In genomic region chr1:85289207-85289847, GRCh38 we compare ENCODE assay signal across 10 cellular contexts. TPM values are rescaled to one million over a fixed set of nuclear protein-coding genes. Genes with fewer than 3 reads are reported as not detected.
DNase-seq lines count a peak whose midpoint lies in the region; ATAC-seq and TF ChIP-seq lines count a peak whose summit lies in the region.
"Had no signal": no experiment of that assay in that cellular context is flagged by ENCODE, and none has a peak within 500 bp of the region (broad histone marks: within the 10 kb centered on the region; RNA-seq: fewer than 3 reads in every experiment).

No MANE protein-coding gene starts in this region.

- H2AFZ ChIP-seq in mammary epithelial cell (ENCODE audit: low read depth, low read length) = no peak overlapping the region

- peaks cover 52% of the 10 kb centered on the region for H3K4me1 ChIP-seq in mammary epithelial cell (ENCODE audit: insufficient read depth, low read length)

- no TSS peak for BruUV-seq in mammary epithelial cell (replicated peaks; lab: Mats Ljungman, UMichigan)

- H3K27me3 ChIP-seq in mammary epithelial cell (ENCODE audit: insufficient read depth, low read length) = no peaks in the 10 kb centered on the region

- no peak for DNase-seq in activated T-cell treated with anti-CD3 and anti-CD28 coated beads, Interleukin-2, amount 50 U/mL, for 24 hours
- no peak for DNase-seq in activated T-cell treated with anti-CD3 and anti-CD28 coated beads for 4 hours
- DNase-seq in M059J (ENCODE audit: low read depth) = peak; percentile 97
- peak; percentile 99 for DNase-seq in mammary epithelial cell
- DNase-seq in GM19238 (ENCODE audit: insufficient read length, low spot score) = no peak
- DNase-seq in NCI-H187 (lab: John Stamatoyannopoulos, UW) = no peak
- DNase-seq in C1 segment of cervical spinal cord (lab: John Stamatoyannopoulos, UW) = no peak
- DNase-seq: CD8-positive, alpha-beta T cell had no signal

- peak; percentile 37 for ATAC-seq in stimulated activated memory B cell treated with anti-CD40 and anti-IgM and Interleukin-4, amounts not matched to agents 10 μg/mL and 1 μg/mL and 100 μg/mL, for 72 hours
- ATAC-seq: CD8-positive, alpha-beta T cell had no signal

- TF ChIP-seq CTCF in mammary epithelial cell (conservative IDR thresholded peaks at IDR 0.05 in 1 of 2, IDR thresholded peaks at IDR 0.05 in 1 of 2; ENCODE audit: extremely low read depth in 1 of 2, insufficient read depth in 1 of 2, low read depth in 1 of 2, low read length in 2 of 2) = no peak

- H3K9ac ChIP-seq in mammary epithelial cell (ENCODE audit: insufficient read depth, low read length) = no peak overlapping the region

- peak overlapping the region; percentile 65 for H3K4me2 ChIP-seq in mammary epithelial cell (ENCODE audit: insufficient read depth, low read depth, low read length)

- CTCF ChIA-PET in mammary epithelial cell (lab: Charles Lee; ENCODE audit: low non-redundant PET) = no interaction called here

- no peaks in the 10 kb centered on the region for H4K20me1 ChIP-seq in mammary epithelial cell (ENCODE audit: insufficient read depth, low read length)

- dilution Hi-C loops in mammary epithelial cell (cut with HindIII; ENCODE audit: low sequenced_read_pairs) = no loop called here

- peak overlapping the region; percentile 6 for H3K27ac Mint-ChIP-seq in activated T-cell treated with anti-CD3 and anti-CD28 coated beads, Interleukin-2, amount 50 U/mL, for 24 hours
- H3K27ac Mint-ChIP-seq in stimulated activated memory B cell treated with anti-CD40 and anti-IgM and Interleukin-4, amounts not matched to agents 10 μg/mL and 1 μg/mL and 100 μg/mL, for 72 hours = peak overlapping the region; percentile 79
- H3K27ac Mint-ChIP-seq: CD8-positive, alpha-beta T cell had no signal

- H3K36me3 Mint-ChIP-seq in activated T-cell treated with anti-CD3 and anti-CD28 coated beads, Interleukin-2, amount 50 U/mL, for 24 hours (ENCODE audit: low read depth) = no peaks in the 10 kb centered on the region
- H3K36me3 Mint-ChIP-seq in stimulated activated memory B cell treated with anti-CD40 and anti-IgM and Interleukin-4, amounts not matched to agents 10 μg/mL and 1 μg/mL and 100 μg/mL, for 72 hours = peaks cover 7% of the 10 kb centered on the region
- H3K36me3 Mint-ChIP-seq: CD8-positive, alpha-beta T cell had no signal

- 50% methylated on average over 9 of the region's 9 CpGs for WGBS in mammary epithelial cell (ENCODE audit: low coverage, missing lambda C conversion rate)

- intact Hi-C loops in mammary epithelial cell (cut with micrococcal nuclease) = loop anchor here (1.0 kb wide), 1 partner anchor 13 kb away; the partner anchor contains the start of gene BCL10

- H3K4me3 ChIP-seq in mammary epithelial cell (replicated peaks in 1 of 3; ENCODE audit: insufficient read depth in 1 of 3, low read depth in 2 of 3, low read length in 3 of 3) = no peak overlapping the region
- H3K4me3 ChIP-seq: SK-N-MC had no signal

- H3K4me1 Mint-ChIP-seq in activated T-cell treated with anti-CD3 and anti-CD28 coated beads, Interleukin-2, amount 50 U/mL, for 24 hours (ENCODE audit: low read depth) = peaks cover 14% of the 10 kb centered on the region
- H3K4me1 Mint-ChIP-seq in stimulated activated memory B cell treated with anti-CD40 and anti-IgM and Interleukin-4, amounts not matched to agents 10 μg/mL and 1 μg/mL and 100 μg/mL, for 72 hours = peaks cover 34% of the 10 kb centered on the region

- H3K9me3 Mint-ChIP-seq in activated T-cell treated with anti-CD3 and anti-CD28 coated beads, Interleukin-2, amount 50 U/mL, for 24 hours = no peaks in the 10 kb centered on the region
- H3K9me3 Mint-ChIP-seq in stimulated activated memory B cell treated with anti-CD40 and anti-IgM and Interleukin-4, amounts not matched to agents 10 μg/mL and 1 μg/mL and 100 μg/mL, for 72 hours = no peaks in the 10 kb centered on the region
- H3K9me3 Mint-ChIP-seq: CD8-positive, alpha-beta T cell had no signal

- H3K27me3 Mint-ChIP-seq in activated T-cell treated with anti-CD3 and anti-CD28 coated beads, Interleukin-2, amount 50 U/mL, for 24 hours = peaks cover 29% of the 10 kb centered on the region
- no peaks in the 10 kb centered on the region for H3K27me3 Mint-ChIP-seq in stimulated activated memory B cell treated with anti-CD40 and anti-IgM and Interleukin-4, amounts not matched to agents 10 μg/mL and 1 μg/mL and 100 μg/mL, for 72 hours

- H3K4me3 Mint-ChIP-seq in activated T-cell treated with anti-CD3 and anti-CD28 coated beads, Interleukin-2, amount 50 U/mL, for 24 hours = no peak overlapping the region
- peak overlapping the region; percentile 39 for H3K4me3 Mint-ChIP-seq in stimulated activated memory B cell treated with anti-CD40 and anti-IgM and Interleukin-4, amounts not matched to agents 10 μg/mL and 1 μg/mL and 100 μg/mL, for 72 hours
- H3K4me3 Mint-ChIP-seq: CD8-positive, alpha-beta T cell had no signal

- no peaks in the 10 kb centered on the region for H3K9me3 ChIP-seq in mammary epithelial cell (replicated peaks; ENCODE audit: insufficient read depth, low read length)

- no peaks in the 10 kb centered on the region for H3K36me3 ChIP-seq in mammary epithelial cell (ENCODE audit: insufficient read depth, low read length)

- H3K79me2 ChIP-seq in mammary epithelial cell (ENCODE audit: insufficient read depth, low read length) = no peaks in the 10 kb centered on the region

- H3K27ac ChIP-seq in mammary epithelial cell (ENCODE audit: insufficient read depth, low read depth, low read length) = peak overlapping the region; percentile 65
- H3K27ac ChIP-seq: SK-N-MC had no signal

- in situ Hi-C loops in mammary epithelial cell (cut with MboI; ENCODE audit: low sequenced_read_pairs in 2 of 2) = no loop called here

RNA-seq across cellular contexts. Expression of gene BCL10, which starts 12.9 kb away (rescaled TPM):
- 35.6 and 42.2 TPM in 2 replicates for total RNA-seq in M059J (2014; rRNA removed; shearing (Covaris generic))
- 10 to 100 TPM; 27.7 to 61.5 TPM for total RNA-seq in mammary epithelial cell
- 16.5 TPM for polyA plus RNA-seq in mammary epithelial cell
- 29.0 TPM for polyA minus RNA-seq in mammary epithelial cell

RNA-seq across cellular contexts. Expression of gene C1orf52, which starts 29.9 kb away (rescaled TPM):
- 22.8 and 31.7 TPM in 2 replicates for total RNA-seq in M059J (2014; rRNA removed; shearing (Covaris generic))
- 10 to 100 TPM; 13.7 to 25.7 TPM for total RNA-seq in mammary epithelial cell
- 15.1 TPM for polyA plus RNA-seq in mammary epithelial cell
- polyA minus RNA-seq in mammary epithelial cell = 4.8 TPM

Comparison
In these comparisons a context has a peak if more than half of its experiments do, and no peak if none do; other contexts are left out.
1. DNase-seq: peak in M059J (single experiment) and mammary epithelial cell (single experiment); none in activated T-cell treated with anti-CD3 and anti-CD28 coated beads, Interleukin-2, amount 50 U/mL, for 24 hours (single experiment), activated T-cell treated with anti-CD3 and anti-CD28 coated beads for 4 hours (single experiment), GM19238 (single experiment), NCI-H187 (0 of 2) and C1 segment of cervical spinal cord (0 of 14).